Comparison of ENCODE assay signal across 1 cellular context in genomic region chr1:107538502-107538901, GRCh38.
TF ChIP-seq lines count a peak whose summit lies in the region.

No MANE protein-coding gene starts in this region.

TF ChIP-seq in GM23338, 12 proteins besides CTCF, POLR2A, EP300 and RAD21:
- TF ChIP-seq ZNF462 (CRISPR knock-in tag; IDR thresholded peaks at IDR 0.05), result no peak
- no peak for TF ChIP-seq ZNF331 (CRISPR knock-in tag; IDR thresholded peaks at IDR 0.05; ENCODE audit: low read depth)
- no peak for TF ChIP-seq EZH2 (IDR thresholded peaks at IDR 0.05; ENCODE audit: low read depth, unreplicated experiment)
